ENCODE assay signal across 28 cellular contexts in genomic region chr16:9308300-9309209, GRCh38.
DNase-seq lines count a peak whose midpoint lies in the region; ATAC-seq and TF ChIP-seq lines count a peak whose summit lies in the region.
"Had no signal": no experiment of that assay in that cellular context is flagged by ENCODE, and none has a peak within 500 bp of the region (broad histone marks: within the 10 kb centered on the region; RNA-seq: fewer than 3 reads in every experiment).

No MANE protein-coding gene starts in this region.

- H3K36me3 ChIP-seq in body of pancreas (replicated peaks in 1 of 2; ENCODE audit: insufficient read depth in 1 of 2, low read depth in 2 of 2) = no peaks in the 10 kb centered on the region
- no peaks in the 10 kb centered on the region for H3K36me3 ChIP-seq in neural progenitor cell
- H3K36me3 ChIP-seq: cardiac muscle cell, suprapubic skin had no signal

- CTCF ChIA-PET in CD4-positive, alpha-beta T cell (lab: Charles Lee) = no interaction called here

- H3K27me3 ChIP-seq in body of pancreas (no peaks in the 10 kb centered on the region), neural progenitor cell (no peaks in the 10 kb centered on the region)
- H3K27me3 ChIP-seq in CD4-positive, alpha-beta T cell (ENCODE audit: control insufficient read depth, insufficient read depth, low read length) = no peaks in the 10 kb centered on the region
- H3K27me3 ChIP-seq: cardiac muscle cell, dorsolateral prefrontal cortex, foreskin keratinocyte, suprapubic skin had no signal

- POLR2A ChIA-PET in CD4-positive, alpha-beta T cell (lab: Charles Lee) = no interaction called here

- H3K27me3 Mint-ChIP-seq in neural progenitor cell (ENCODE audit: insufficient read depth, low read depth) = peaks cover 4% of the 10 kb centered on the region
- H3K27me3 Mint-ChIP-seq in CD4-positive, alpha-beta T cell = peaks cover 29% of the 10 kb centered on the region
- H3K27me3 Mint-ChIP-seq in stimulated activated naive CD8-positive, alpha-beta T cell treated with anti-CD3 and anti-CD28 coated beads, Interleukin-15, amount 100 ng/mL, for 72 hours = no peaks in the 10 kb centered on the region
- H3K27me3 Mint-ChIP-seq: activated CD4-positive, alpha-beta memory T cell treated with anti-CD3 and anti-CD28 coated beads, Interleukin-2, amount 10 ng/mL, durations not matched to agents 7 days and 5 days had no signal

- H3K36me3 Mint-ChIP-seq in neural progenitor cell = no peaks in the 10 kb centered on the region
- H3K36me3 Mint-ChIP-seq in CD4-positive, alpha-beta T cell (ENCODE audit: low read depth) = no peaks in the 10 kb centered on the region
- H3K36me3 Mint-ChIP-seq: WTC11 had no signal

- no peaks in the 10 kb centered on the region for H3K9me3 ChIP-seq in body of pancreas
- no peaks in the 10 kb centered on the region for H3K9me3 ChIP-seq in neural progenitor cell (ENCODE audit: low read depth)
- no peaks in the 10 kb centered on the region for H3K9me3 ChIP-seq in CD4-positive, alpha-beta T cell (ENCODE audit: control insufficient read depth, low read length)
- H3K9me3 ChIP-seq: SK-N-SH, suprapubic skin had no signal

- H3K4me3 ChIP-seq in body of pancreas = no peak overlapping the region
- no peak overlapping the region for H3K4me3 ChIP-seq in neural progenitor cell
- H3K4me3 ChIP-seq: cardiac muscle cell, suprapubic skin had no signal

- no peak overlapping the region for H3K9ac ChIP-seq in neural progenitor cell
- H3K9ac ChIP-seq: SK-N-SH had no signal

- peaks cover 39% of the 10 kb centered on the region for H3K4me1 ChIP-seq in body of pancreas
- peaks cover 13% of the 10 kb centered on the region for H3K4me1 ChIP-seq in neural progenitor cell
- H3K4me1 ChIP-seq: foreskin keratinocyte, suprapubic skin had no signal

- H3K9me3 Mint-ChIP-seq in neural progenitor cell = no peaks in the 10 kb centered on the region
- H3K9me3 Mint-ChIP-seq in CD4-positive, alpha-beta T cell = peaks cover 3% of the 10 kb centered on the region
- H3K9me3 Mint-ChIP-seq in stimulated activated naive CD8-positive, alpha-beta T cell treated with anti-CD3 and anti-CD28 coated beads, Interleukin-15, amount 100 ng/mL, for 72 hours = peaks cover 0 to 3% of the 10 kb centered on the region in 2 donors
- H3K9me3 Mint-ChIP-seq: H9 had no signal

- 13 to 19% methylated on average over 14 of the region's 14 CpGs for whole genome bisulfite sequencing in body of pancreas, 2 donors

- ATAC-seq in body of pancreas = peak; percentile 74
- no peak for ATAC-seq in CD4-positive, alpha-beta T cell (ENCODE audit: poor library complexity)
- ATAC-seq in stimulated activated naive CD8-positive, alpha-beta T cell treated with anti-CD3 and anti-CD28 coated beads, Interleukin-15, amount 100 ng/mL, for 72 hours = no peak
- ATAC-seq: foreskin keratinocyte, sciatic nerve, WTC11 had no signal

- no peak overlapping the region for H2AFZ ChIP-seq in neural progenitor cell (replicated peaks)

- peak overlapping the region; percentile 50 for H3K27ac Mint-ChIP-seq in neural progenitor cell
- no peak overlapping the region for H3K27ac Mint-ChIP-seq in CD4-positive, alpha-beta T cell
- no peak overlapping the region for H3K27ac Mint-ChIP-seq in stimulated activated naive CD8-positive, alpha-beta T cell treated with anti-CD3 and anti-CD28 coated beads, Interleukin-15, amount 100 ng/mL, for 72 hours
- H3K27ac Mint-ChIP-seq: activated CD4-positive, alpha-beta memory T cell treated with anti-CD3 and anti-CD28 coated beads, Interleukin-2, amount 10 ng/mL, durations not matched to agents 7 days and 5 days; H9; WTC11 had no signal

- no peaks in the 10 kb centered on the region for H3F3A ChIP-seq in neural progenitor cell (ENCODE audit: low read depth)

- intact Hi-C loops in body of pancreas (cut with DNase I) = no loop called here
- intact Hi-C loops in CD4-positive, alpha-beta T cell (cut with DNase I, micrococcal nuclease) = no loop called here

- no peak overlapping the region for H3K4me2 ChIP-seq in neural progenitor cell
- H3K4me2 ChIP-seq: SK-N-SH had no signal

- no peaks in the 10 kb centered on the region for H3K79me2 ChIP-seq in neural progenitor cell (ENCODE audit: low read depth)

- peak; percentile 22 for DNase-seq in DMS153 (lab: John Stamatoyannopoulos, UW)
- peak; percentile 54 to 70 (median 59) for DNase-seq in body of pancreas
- peak; percentile 37 for DNase-seq in kidney glomerular epithelial cell (lab: John Stamatoyannopoulos, UW)
- DNase-seq in neural progenitor cell (ENCODE audit: low spot score) = no peak
- no peak for DNase-seq in CD4-positive, alpha-beta T cell
- DNase-seq in D341Med (ENCODE audit: low spot score) = no peak
- DNase-seq in T-helper 1 cell = no peak
- DNase-seq in stimulated activated naive CD8-positive, alpha-beta T cell treated with anti-CD3 and anti-CD28 coated beads, Interleukin-15, amount 100 ng/mL, for 72 hours = no peak
- DNase-seq: activated CD4-positive, alpha-beta memory T cell treated with anti-CD3 and anti-CD28 coated beads, Interleukin-2, amount 10 ng/mL, durations not matched to agents 7 days and 5 days; activated gamma-delta T cell treated with Interleukin-2 at 50 U/mL for 16 hours; activated T-cell treated with anti-CD3 and anti-CD28 coated beads for 4 hours; amniotic stem cell; C1 segment of cervical spinal cord; dorsolateral prefrontal cortex; erythroblast; foreskin keratinocyte; GDM1; H9; NCI-H1092 treated with DMSO at 0.1 percent for 48 hours; NCI-H2081 treated with DMSO at 0.1 percent for 48 hours; NCI-H510A; occipital lobe; SK-N-SH; T-helper 9 cell had no signal

- TF ChIP-seq POLR2A in body of pancreas (IDR thresholded peaks at IDR 0.05) = no peak

- no peak for TF ChIP-seq CTCF in body of pancreas (IDR thresholded peaks at IDR 0.05)
- TF ChIP-seq CTCF in neural progenitor cell (IDR thresholded peaks at IDR 0.05) = no peak
- no peak for TF ChIP-seq CTCF in CD4-positive, alpha-beta T cell (IDR thresholded peaks at IDR 0.05)

- peak overlapping the region; percentile 11 to 82 (median 56) for H3K27ac ChIP-seq in body of pancreas
- H3K27ac ChIP-seq in neural progenitor cell = no peak overlapping the region
- H3K27ac ChIP-seq in CD4-positive, alpha-beta T cell (ENCODE audit: low read depth, low read length) = no peak overlapping the region
- H3K27ac ChIP-seq: cardiac muscle cell, foreskin keratinocyte, suprapubic skin had no signal

- H3K4me3 Mint-ChIP-seq in neural progenitor cell = no peak overlapping the region
- no peak overlapping the region for H3K4me3 Mint-ChIP-seq in CD4-positive, alpha-beta T cell
- H3K4me3 Mint-ChIP-seq in stimulated activated naive CD8-positive, alpha-beta T cell treated with anti-CD3 and anti-CD28 coated beads, Interleukin-15, amount 100 ng/mL, for 72 hours = no peak overlapping the region
- H3K4me3 Mint-ChIP-seq: activated CD4-positive, alpha-beta memory T cell treated with anti-CD3 and anti-CD28 coated beads, Interleukin-2, amount 10 ng/mL, durations not matched to agents 7 days and 5 days; H9; WTC11 had no signal

- H3K4me1 Mint-ChIP-seq in neural progenitor cell = peaks cover 32% of the 10 kb centered on the region
- H3K4me1 Mint-ChIP-seq in CD4-positive, alpha-beta T cell (ENCODE audit: low read depth) = no peaks in the 10 kb centered on the region
- no peaks in the 10 kb centered on the region for H3K4me1 Mint-ChIP-seq in stimulated activated naive CD8-positive, alpha-beta T cell treated with anti-CD3 and anti-CD28 coated beads, Interleukin-15, amount 100 ng/mL, for 72 hours
- H3K4me1 Mint-ChIP-seq: activated CD4-positive, alpha-beta memory T cell treated with anti-CD3 and anti-CD28 coated beads, Interleukin-2, amount 10 ng/mL, durations not matched to agents 7 days and 5 days had no signal

- no peaks in the 10 kb centered on the region for H4K20me1 ChIP-seq in neural progenitor cell (ENCODE audit: low read depth)

Comparison
In these comparisons a context has a peak if more than half of its experiments do, and no peak if none do; other contexts are left out.
1. DNase-seq: peak in DMS153 (single experiment), body of pancreas (4 of 4) and kidney glomerular epithelial cell (single experiment); none in neural progenitor cell (single experiment), CD4-positive, alpha-beta T cell (0 of 10), D341Med (single experiment), T-helper 1 cell (0 of 5) and stimulated activated naive CD8-positive, alpha-beta T cell treated with anti-CD3 and anti-CD28 coated beads, Interleukin-15, amount 100 ng/mL, for 72 hours (0 of 2).
2. H3K27ac ChIP-seq: peak in body of pancreas (4 of 4); none in neural progenitor cell (single experiment) and CD4-positive, alpha-beta T cell (single experiment).